ENCODE assay signal across 27 cellular contexts in the genomic region with DNA sequence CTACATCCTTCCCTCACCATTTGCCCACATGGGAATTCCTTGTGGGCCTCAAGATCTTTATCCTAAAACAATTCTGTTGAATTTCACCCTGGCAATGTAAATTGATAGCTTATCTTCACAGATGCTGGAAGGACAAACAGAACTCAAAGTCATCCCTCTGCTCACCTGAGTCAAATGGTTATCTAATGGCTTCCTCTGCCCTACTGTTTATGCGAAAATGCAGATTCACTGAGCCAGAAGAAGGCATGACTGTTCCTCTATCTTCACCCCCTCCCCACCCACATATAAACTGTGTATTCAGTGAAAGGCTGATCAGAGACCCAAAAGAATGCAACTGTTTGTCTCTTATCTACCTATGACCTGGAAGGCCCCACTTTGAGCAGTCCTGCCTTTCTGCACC. TPM values are rescaled to one million over a fixed set of nuclear protein-coding genes. Genes with fewer than 3 reads are reported as not detected.
DNase-seq lines count a peak whose midpoint lies in the region; TF ChIP-seq lines count a peak whose summit lies in the region.
"Had no signal": no experiment of that assay in that cellular context is flagged by ENCODE, and none has a peak within 500 bp of the region (broad histone marks: within the 10 kb centered on the region; RNA-seq: fewer than 3 reads in every experiment).

No MANE protein-coding gene starts in this region.

- no TSS peak for BruUV-seq in MCF 10A (replicated peaks; lab: Mats Ljungman, UMichigan)

- intact Hi-C loops in MCF 10A (cut with micrococcal nuclease): no loop called here

- no peak overlapping the region for H3K4me3 Mint-ChIP-seq in endodermal cell
- no peak overlapping the region for H3K4me3 Mint-ChIP-seq in osteocyte (ENCODE audit: unreplicated experiment)
- H3K4me3 Mint-ChIP-seq in MCF 10A (ENCODE audit: unreplicated experiment): no peak overlapping the region
- H3K4me3 Mint-ChIP-seq: CD4-positive, alpha-beta memory T cell; CD4-positive, CD25-positive, alpha-beta regulatory T cell; CD8-positive, alpha-beta memory T cell had no signal

- no peak for TF ChIP-seq CTCF in endodermal cell (conservative IDR thresholded peaks at IDR 0.05)
- no peak for TF ChIP-seq CTCF in osteocyte (IDR thresholded peaks at IDR 0.05)
- no peak for TF ChIP-seq CTCF in MCF 10A (IDR thresholded peaks at IDR 0.05; ENCODE audit: unreplicated experiment)

- H3K27ac Mint-ChIP-seq in endodermal cell (peak overlapping the region; percentile 68), osteocyte (ENCODE audit: unreplicated experiment) (no peak overlapping the region), MCF 10A (ENCODE audit: low read depth, unreplicated experiment) (no peak overlapping the region)
- H3K27ac Mint-ChIP-seq: CD14-positive monocyte; CD4-positive, alpha-beta memory T cell; CD4-positive, CD25-positive, alpha-beta regulatory T cell; CD8-positive, alpha-beta memory T cell had no signal

- H3K36me3 Mint-ChIP-seq in endodermal cell (ENCODE audit: low read depth): peaks cover 28% of the 10 kb centered on the region
- H3K36me3 Mint-ChIP-seq in osteocyte (ENCODE audit: unreplicated experiment): no peaks in the 10 kb centered on the region
- peaks cover 7% of the 10 kb centered on the region for H3K36me3 Mint-ChIP-seq in MCF 10A (ENCODE audit: insufficient read depth, unreplicated experiment)
- H3K36me3 Mint-ChIP-seq: CD4-positive, alpha-beta memory T cell had no signal

- no peak overlapping the region for H3K27ac ChIP-seq in endodermal cell (ENCODE audit: low read depth, low read length)
- H3K27ac ChIP-seq: BLaER1 had no signal

- WGBS in endodermal cell (ENCODE audit: insufficient coverage in 1 of 2, insufficient read length in 1 of 2), 2 experiments: 44 to 71% methylated on average over 1 of the region's 1 CpG

- H3K9me3 Mint-ChIP-seq in endodermal cell (peaks cover 55% of the 10 kb centered on the region), osteocyte (ENCODE audit: unreplicated experiment) (peaks cover 13% of the 10 kb centered on the region), MCF 10A (ENCODE audit: unreplicated experiment) (peaks cover 27% of the 10 kb centered on the region)

- H3K27me3 Mint-ChIP-seq in endodermal cell (ENCODE audit: insufficient read depth) (no peaks in the 10 kb centered on the region), osteocyte (ENCODE audit: unreplicated experiment) (peaks cover 20% of the 10 kb centered on the region), MCF 10A (ENCODE audit: insufficient read depth, unreplicated experiment) (no peaks in the 10 kb centered on the region)

- CTCF ChIA-PET in MCF 10A (lab: Yijun Ruan, JAX): interaction anchor here (0.6 kb wide), 1 partner anchor 149 kb away, joined by 3 read pairs; no protein-coding TSS in a partner anchor

- DNase-seq in endodermal cell (peak; percentile 47), osteocyte (ENCODE audit: extremely low spot score, unreplicated experiment) (peak; percentile 5), NCI-H748 treated with DMSO at 0.1 percent for 48 hours (lab: John Stamatoyannopoulos, UW) (no peak), MCF 10A (ENCODE audit: unreplicated experiment) (no peak)
- no peak for DNase-seq in activated T-cell treated with anti-CD3 and anti-CD28 coated beads, Interleukin-2, amount 50 U/mL, for 48 hours
- DNase-seq: 8988T; ACHN; BE2C; C1 segment of cervical spinal cord; CD4-positive, alpha-beta memory T cell; CD4-positive, CD25-positive, alpha-beta regulatory T cell; CD8-positive, alpha-beta memory T cell; COR-L47; DMS 273 treated with DMSO at 0.1 percent for 48 hours; DMS153; DMS53; DMS79; DND-41; EL; GDM1 had no signal

- H3K4me1 ChIP-seq in endodermal cell (ENCODE audit: control insufficient read depth, insufficient read depth, low read length): peaks cover 5% of the 10 kb centered on the region
- H3K4me1 ChIP-seq: BE2C had no signal

- peaks cover 40% of the 10 kb centered on the region for H3K9me3 ChIP-seq in endodermal cell (ENCODE audit: control insufficient read depth, low read length)
- H3K9me3 ChIP-seq: BE2C had no signal

- H3K27me3 ChIP-seq in endodermal cell (ENCODE audit: control insufficient read depth, insufficient read depth, low read length, poor library complexity, severe bottlenecking): no peaks in the 10 kb centered on the region
- H3K27me3 ChIP-seq: BE2C, BLaER1 had no signal

- peak overlapping the region; percentile 4 for H3K4me3 ChIP-seq in endodermal cell (ENCODE audit: low read length)
- H3K4me3 ChIP-seq: BLaER1, GM12878 had no signal

- H3K36me3 ChIP-seq in endodermal cell (ENCODE audit: control insufficient read depth, insufficient read depth, low read length): no peaks in the 10 kb centered on the region
- H3K36me3 ChIP-seq: BE2C, BLaER1 had no signal

- H3K9ac ChIP-seq in endodermal cell (ENCODE audit: extremely low read depth, low read length, poor library complexity, severe bottlenecking): no peak overlapping the region
- H3K9ac ChIP-seq: BLaER1 had no signal

- POLR2A ChIA-PET in MCF 10A (lab: Yijun Ruan, JAX): interaction anchor here (1.1 kb wide), 1 partner anchor 15 kb away, joined by 3 read pairs; no protein-coding TSS in a partner anchor

- H3K4me1 Mint-ChIP-seq in endodermal cell: peaks cover 24% of the 10 kb centered on the region
- H3K4me1 Mint-ChIP-seq in osteocyte (ENCODE audit: unreplicated experiment): no peaks in the 10 kb centered on the region
- no peaks in the 10 kb centered on the region for H3K4me1 Mint-ChIP-seq in MCF 10A (ENCODE audit: insufficient read depth, unreplicated experiment)
- H3K4me1 Mint-ChIP-seq: CD4-positive, alpha-beta memory T cell; CD4-positive, CD25-positive, alpha-beta regulatory T cell; CD8-positive, alpha-beta memory T cell had no signal

RNA-seq across cellular contexts. Expression of a gene that starts 43.9 kb away (rescaled TPM):
- total RNA-seq in endodermal cell: under 1 TPM; 0.38 to 0.64 TPM
- polyA plus RNA-seq in endodermal cell (2013, experiment 1 of 2): not detected
- polyA plus RNA-seq in endodermal cell (2013, experiment 2 of 2): 0.87 TPM
- not detected in 2 replicates for total RNA-seq in osteocyte
- not detected in 2 replicates for total RNA-seq in MCF 10A (2022)
- total RNA-seq: A673; CD4-positive, alpha-beta memory T cell; CD4-positive, CD25-positive, alpha-beta regulatory T cell; CD8-positive, alpha-beta memory T cell; Daoy; G401 had no signal
- polyA plus RNA-seq: AG04450; CD14-positive monocyte; CD4-positive, alpha-beta memory T cell; CD4-positive, CD25-positive, alpha-beta regulatory T cell; CD8-positive, alpha-beta memory T cell had no signal

RNA-seq across cellular contexts. Expression of a gene that starts 47.4 kb away (rescaled TPM):
- 10 to 100 TPM; 39.0 to 43.0 TPM for total RNA-seq in endodermal cell
- polyA plus RNA-seq in endodermal cell (2013, experiment 1 of 2): 30.6 TPM
- polyA plus RNA-seq in endodermal cell (2013, experiment 2 of 2): 28.4 TPM
- 35.6 and 36.4 TPM in 2 replicates for total RNA-seq in osteocyte
- 42.2 and 42.8 TPM in 2 replicates for total RNA-seq in MCF 10A (2022)

Comparison
In these comparisons a context has a peak if more than half of its experiments do, and no peak if none do; other contexts are left out.
1. DNase-seq: peak in endodermal cell (single experiment) and osteocyte (single experiment); none in activated T-cell treated with anti-CD3 and anti-CD28 coated beads, Interleukin-2, amount 50 U/mL, for 48 hours (0 of 2), NCI-H748 treated with DMSO at 0.1 percent for 48 hours (single experiment) and MCF 10A (single experiment).